17 cellular contexts compared by ENCODE assay signal in the genomic region with DNA sequence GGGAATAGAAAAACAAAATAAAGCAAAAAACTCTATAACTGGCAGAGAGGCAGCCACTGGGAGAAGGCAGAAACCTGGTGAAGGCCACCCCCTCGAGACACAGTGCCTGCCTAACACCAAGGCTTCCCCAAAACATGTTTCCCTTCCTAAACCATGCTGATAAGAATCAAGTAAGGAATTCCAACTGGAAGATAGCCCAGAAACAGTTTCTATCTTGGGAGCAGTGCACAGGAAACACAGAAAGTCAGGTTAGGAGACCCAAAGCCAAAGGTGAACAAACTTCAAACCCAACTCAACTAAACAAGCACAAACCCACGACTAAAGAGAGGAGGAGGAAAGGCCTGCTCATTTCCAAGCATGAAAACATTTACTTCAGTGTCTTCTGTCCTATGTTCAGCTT.
"Had no signal": no experiment of that assay in that cellular context is flagged by ENCODE, and none has a peak within 500 bp of the region (broad histone marks: within the 10 kb centered on the region; RNA-seq: fewer than 3 reads in every experiment).

No MANE protein-coding gene starts in this region.

- H3K27ac ChIP-seq: left ventricle myocardium inferior, right atrium auricular region, skin epidermis, vagina, WERI-Rb-1 had no signal

- DNase-seq: activated CD4-positive, alpha-beta memory T cell treated with anti-CD3 and anti-CD28 coated beads for 36 hours; activated naive CD4-positive, alpha-beta T cell treated with anti-CD3 and anti-CD28 coated beads, Interleukin-2, amount 10 ng/mL, durations not matched to agents 7 days and 5 days; activated T-cell treated with anti-CD3 and anti-CD28 coated beads, Interleukin-2, amount 50 U/mL, for 24 hours; cerebellar nuclear complex; erythroblast; hippocampal formation; kidney; left ventricle myocardium inferior; stimulated activated CD4-positive, alpha-beta T cell treated with anti-CD3 and anti-CD28 coated beads, Interleukin-15, amount 100 ng/mL, for 24 hours; stimulated activated CD4-positive, alpha-beta T cell treated with anti-CD3 and anti-CD28 coated beads, Interleukin-4, amount 100 ng/mL, for 1 hour; stimulated activated naive B cell treated with anti-CD40 and anti-IgM and Interleukin-4, amounts not matched to agents 10 μg/mL and 1 μg/mL and 100 μg/mL, for 72 hours; tibial artery; WERI-Rb-1 had no signal

- ATAC-seq: natural killer cell treated with Interleukin-12 subunit alpha and Interleukin-12 subunit beta and Interleukin-15 and Interleukin-18, amount 100 ng/mL, for 72 hours; stimulated activated naive B cell treated with anti-CD40 and anti-IgM and Interleukin-4, amounts not matched to agents 10 μg/mL and 1 μg/mL and 100 μg/mL, for 72 hours had no signal

- H3K4me3 ChIP-seq: left ventricle myocardium inferior, right atrium auricular region, skin epidermis, tibial artery, vagina had no signal
